Comparison of ENCODE assay signal across 9 cellular contexts in the genomic region with DNA sequence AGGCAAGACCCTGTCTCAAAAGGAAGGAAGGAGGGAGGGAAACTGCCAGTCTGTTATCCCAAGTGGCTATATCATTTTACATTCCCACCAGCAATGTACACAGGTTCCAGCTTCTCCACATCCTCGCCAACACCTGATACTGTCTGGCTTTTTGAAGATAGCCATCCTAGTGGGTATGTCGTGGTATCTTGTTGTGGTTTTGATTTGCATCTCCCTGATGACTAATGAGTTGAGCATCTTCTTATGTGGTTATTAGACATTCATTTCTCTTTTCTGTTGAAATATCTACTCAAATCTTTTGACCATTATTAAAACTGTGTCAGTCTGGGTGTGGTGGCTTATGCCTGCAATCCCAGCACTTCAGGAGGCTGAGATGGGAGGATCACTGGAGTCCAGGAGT. TPM values are rescaled to one million over a fixed set of nuclear protein-coding genes. Genes with fewer than 3 reads are reported as not detected.
DNase-seq lines count a peak whose midpoint lies in the region; ATAC-seq and TF ChIP-seq lines count a peak whose summit lies in the region.
"Had no signal": no experiment of that assay in that cellular context is flagged by ENCODE, and none has a peak within 500 bp of the region (broad histone marks: within the 10 kb centered on the region; RNA-seq: fewer than 3 reads in every experiment).

No MANE protein-coding gene starts in this region.

- H3K27me3 Mint-ChIP-seq in activated CD8-positive, alpha-beta T cell treated with anti-CD3 and anti-CD28 coated beads, Interleukin-2, amount 10 ng/mL, durations not matched to agents 7 days and 5 days (ENCODE audit: low read depth), result peaks cover 7% of the 10 kb centered on the region
- peaks cover 4% of the 10 kb centered on the region for H3K27me3 Mint-ChIP-seq in GM23338 (ENCODE audit: insufficient read depth, low read depth, poor library complexity)

- no peaks in the 10 kb centered on the region for H3K4me1 ChIP-seq in GM23338 (ENCODE audit: insufficient read depth)

- no peak overlapping the region for H2AFZ ChIP-seq in GM23338

- no peaks in the 10 kb centered on the region for H3K9me3 Mint-ChIP-seq in activated CD8-positive, alpha-beta T cell treated with anti-CD3 and anti-CD28 coated beads, Interleukin-2, amount 10 ng/mL, durations not matched to agents 7 days and 5 days (ENCODE audit: insufficient read depth)
- H3K9me3 Mint-ChIP-seq in GM23338, result no peaks in the 10 kb centered on the region

- H3K27ac ChIP-seq in GM23338 (ENCODE audit: low read depth), result no peak overlapping the region

- H3K27ac Mint-ChIP-seq in activated CD8-positive, alpha-beta T cell treated with anti-CD3 and anti-CD28 coated beads, Interleukin-2, amount 10 ng/mL, durations not matched to agents 7 days and 5 days, result no peak overlapping the region
- H3K27ac Mint-ChIP-seq in GM23338, result no peak overlapping the region

- TF ChIP-seq CTCF in AG10803 (conservative IDR thresholded peaks at IDR 0.05; ENCODE audit: low read length) (no peak), choroid plexus epithelial cell (conservative IDR thresholded peaks at IDR 0.05; ENCODE audit: low read depth, low read length) (no peak), GM23338 (conservative IDR thresholded peaks at IDR 0.05; ENCODE audit: low read depth in 2 of 2) (no peak)

- H3K4me3 ChIP-seq in AG10803 (ENCODE audit: low read length), result no peak overlapping the region
- H3K4me3 ChIP-seq in choroid plexus epithelial cell (ENCODE audit: low read depth, low read length), result no peak overlapping the region
- no peak overlapping the region for H3K4me3 ChIP-seq in GM23338

- ATAC-seq in GM21619 (IDR thresholded peaks at IDR 0.05; ENCODE audit: unreplicated experiment), result peak; percentile 65
- no peak for ATAC-seq in activated CD8-positive, alpha-beta T cell treated with anti-CD3 and anti-CD28 coated beads, Interleukin-2, amount 10 ng/mL, durations not matched to agents 7 days and 5 days
- ATAC-seq in GM23338, result no peak

- POLR2A ChIA-PET in activated CD8-positive, alpha-beta T cell treated with anti-CD3 and anti-CD28 coated beads, Interleukin-2, amount 10 ng/mL, durations not matched to agents 7 days and 5 days (lab: Charles Lee), result no interaction called here

- no peaks in the 10 kb centered on the region for H3K79me2 ChIP-seq in GM23338 (replicated peaks; ENCODE audit: insufficient read depth)

- H3K4me3 Mint-ChIP-seq in activated CD8-positive, alpha-beta T cell treated with anti-CD3 and anti-CD28 coated beads, Interleukin-2, amount 10 ng/mL, durations not matched to agents 7 days and 5 days, result no peak overlapping the region
- no peak overlapping the region for H3K4me3 Mint-ChIP-seq in GM23338

- no peak overlapping the region for H3K4me2 ChIP-seq in GM23338

- no peaks in the 10 kb centered on the region for H3F3A ChIP-seq in GM23338 (replicated peaks; ENCODE audit: low read depth)

- peak; percentile 48 for DNase-seq in AG10803 (ENCODE audit: low read depth)
- DNase-seq in LoVo (ENCODE audit: low spot score), result peak; percentile 48
- DNase-seq in choroid plexus epithelial cell (ENCODE audit: low read depth), result peak; percentile 87
- no peak for DNase-seq in activated CD8-positive, alpha-beta T cell treated with anti-CD3 and anti-CD28 coated beads, Interleukin-2, amount 10 ng/mL, durations not matched to agents 7 days and 5 days
- no peak for DNase-seq in activated effector memory CD4-positive, alpha-beta T cell treated with Interleukin-2 at 50 U/mL for 16 hours
- DNase-seq in GM23338 (ENCODE audit: low spot score), result no peak
- no peak for DNase-seq in UCSD-AML1 (lab: John Stamatoyannopoulos, UW; ENCODE audit: unreplicated experiment)
- DNase-seq: NCI-H2227 treated with DMSO at 0.1 percent for 48 hours had no signal

- H4K20me1 ChIP-seq in GM23338 (replicated peaks; ENCODE audit: insufficient read depth), result no peaks in the 10 kb centered on the region

- no peaks in the 10 kb centered on the region for H3K9me2 ChIP-seq in GM23338 (ENCODE audit: insufficient read depth)

- CTCF ChIA-PET in activated CD8-positive, alpha-beta T cell treated with anti-CD3 and anti-CD28 coated beads, Interleukin-2, amount 10 ng/mL, durations not matched to agents 7 days and 5 days (lab: Charles Lee), result no interaction called here

- H3K27me3 ChIP-seq in GM23338 (ENCODE audit: insufficient read depth), result no peaks in the 10 kb centered on the region

- no peaks in the 10 kb centered on the region for H3K36me3 Mint-ChIP-seq in activated CD8-positive, alpha-beta T cell treated with anti-CD3 and anti-CD28 coated beads, Interleukin-2, amount 10 ng/mL, durations not matched to agents 7 days and 5 days (ENCODE audit: low read depth)
- no peaks in the 10 kb centered on the region for H3K36me3 Mint-ChIP-seq in GM23338 (ENCODE audit: low read depth)

- H3K4me1 Mint-ChIP-seq in activated CD8-positive, alpha-beta T cell treated with anti-CD3 and anti-CD28 coated beads, Interleukin-2, amount 10 ng/mL, durations not matched to agents 7 days and 5 days (ENCODE audit: low read depth), result no peaks in the 10 kb centered on the region
- H3K4me1 Mint-ChIP-seq in GM23338, result no peaks in the 10 kb centered on the region; the same call in 2 of the 3 replicates

- H3K36me3 ChIP-seq in GM23338 (ENCODE audit: insufficient read depth), result no peaks in the 10 kb centered on the region

TF ChIP-seq in GM23338, 12 proteins besides CTCF, POLR2A, EP300 and RAD21 (continues in another document):
- TF ChIP-seq ZNF114 (CRISPR knock-in tag; IDR thresholded peaks at IDR 0.05) (no peak), JUNB (IDR thresholded peaks at IDR 0.05; ENCODE audit: unreplicated experiment) (no peak), ZNF331 (CRISPR knock-in tag; IDR thresholded peaks at IDR 0.05; ENCODE audit: low read depth) (no peak), STAT1 (IDR thresholded peaks at IDR 0.05; ENCODE audit: unreplicated experiment) (no peak), NANOG (IDR thresholded peaks at IDR 0.05; ENCODE audit: borderline replicate concordance) (no peak), EZH2 (IDR thresholded peaks at IDR 0.05; ENCODE audit: low read depth, unreplicated experiment) (no peak), CREB1 (CRISPR knock-in tag; IDR thresholded peaks at IDR 0.05; ENCODE audit: low read depth) (no peak), POLR2AphosphoS5 (IDR thresholded peaks at IDR 0.05; ENCODE audit: low read depth) (no peak), EZH2phosphoT487 (IDR thresholded peaks at IDR 0.05; ENCODE audit: unreplicated experiment) (no peak)
- TF ChIP-seq, protein P1, sequence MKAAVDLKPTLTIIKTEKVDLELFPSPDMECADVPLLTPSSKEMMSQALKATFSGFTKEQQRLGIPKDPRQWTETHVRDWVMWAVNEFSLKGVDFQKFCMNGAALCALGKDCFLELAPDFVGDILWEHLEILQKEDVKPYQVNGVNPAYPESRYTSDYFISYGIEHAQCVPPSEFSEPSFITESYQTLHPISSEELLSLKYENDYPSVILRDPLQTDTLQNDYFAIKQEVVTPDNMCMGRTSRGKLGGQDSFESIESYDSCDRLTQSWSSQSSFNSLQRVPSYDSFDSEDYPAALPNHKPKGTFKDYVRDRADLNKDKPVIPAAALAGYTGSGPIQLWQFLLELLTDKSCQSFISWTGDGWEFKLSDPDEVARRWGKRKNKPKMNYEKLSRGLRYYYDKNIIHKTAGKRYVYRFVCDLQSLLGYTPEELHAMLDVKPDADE (IDR thresholded peaks at IDR 0.05), result no peak
- TF ChIP-seq, protein P2, sequence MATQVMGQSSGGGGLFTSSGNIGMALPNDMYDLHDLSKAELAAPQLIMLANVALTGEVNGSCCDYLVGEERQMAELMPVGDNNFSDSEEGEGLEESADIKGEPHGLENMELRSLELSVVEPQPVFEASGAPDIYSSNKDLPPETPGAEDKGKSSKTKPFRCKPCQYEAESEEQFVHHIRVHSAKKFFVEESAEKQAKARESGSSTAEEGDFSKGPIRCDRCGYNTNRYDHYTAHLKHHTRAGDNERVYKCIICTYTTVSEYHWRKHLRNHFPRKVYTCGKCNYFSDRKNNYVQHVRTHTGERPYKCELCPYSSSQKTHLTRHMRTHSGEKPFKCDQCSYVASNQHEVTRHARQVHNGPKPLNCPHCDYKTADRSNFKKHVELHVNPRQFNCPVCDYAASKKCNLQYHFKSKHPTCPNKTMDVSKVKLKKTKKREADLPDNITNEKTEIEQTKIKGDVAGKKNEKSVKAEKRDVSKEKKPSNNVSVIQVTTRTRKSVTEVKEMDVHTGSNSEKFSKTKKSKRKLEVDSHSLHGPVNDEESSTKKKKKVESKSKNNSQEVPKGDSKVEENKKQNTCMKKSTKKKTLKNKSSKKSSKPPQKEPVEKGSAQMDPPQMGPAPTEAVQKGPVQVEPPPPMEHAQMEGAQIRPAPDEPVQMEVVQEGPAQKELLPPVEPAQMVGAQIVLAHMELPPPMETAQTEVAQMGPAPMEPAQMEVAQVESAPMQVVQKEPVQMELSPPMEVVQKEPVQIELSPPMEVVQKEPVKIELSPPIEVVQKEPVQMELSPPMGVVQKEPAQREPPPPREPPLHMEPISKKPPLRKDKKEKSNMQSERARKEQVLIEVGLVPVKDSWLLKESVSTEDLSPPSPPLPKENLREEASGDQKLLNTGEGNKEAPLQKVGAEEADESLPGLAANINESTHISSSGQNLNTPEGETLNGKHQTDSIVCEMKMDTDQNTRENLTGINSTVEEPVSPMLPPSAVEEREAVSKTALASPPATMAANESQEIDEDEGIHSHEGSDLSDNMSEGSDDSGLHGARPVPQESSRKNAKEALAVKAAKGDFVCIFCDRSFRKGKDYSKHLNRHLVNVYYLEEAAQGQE (IDR thresholded peaks at IDR 0.05; ENCODE audit: unreplicated experiment), result no peak

RNA-seq across cellular contexts. Expression of a gene that starts 47.9 kb away (rescaled TPM):
- 10 to 100 TPM; 60.9 to 62.4 TPM for total RNA-seq in activated CD8-positive, alpha-beta T cell treated with anti-CD3 and anti-CD28 coated beads, Interleukin-2, amount 10 ng/mL, durations not matched to agents 7 days and 5 days
- total RNA-seq in GM23338 (2014; rRNA removed; shearing (Covaris generic)), result 72.2 and 82.4 TPM in 2 replicates
- 53.3 and 59.3 TPM in 2 replicates for polyA plus RNA-seq in GM23338 (2016; fragmentation: Nextera tagmentation; extraction: Ambion mirVana)

Comparison
In these comparisons a context has a peak if more than half of its experiments do, and no peak if none do; other contexts are left out.
1. DNase-seq: peak in AG10803 (single experiment), LoVo (single experiment) and choroid plexus epithelial cell (single experiment); none in activated CD8-positive, alpha-beta T cell treated with anti-CD3 and anti-CD28 coated beads, Interleukin-2, amount 10 ng/mL, durations not matched to agents 7 days and 5 days (single experiment), activated effector memory CD4-positive, alpha-beta T cell treated with Interleukin-2 at 50 U/mL for 16 hours (single experiment), GM23338 (single experiment) and UCSD-AML1 (single experiment).